Comparison of ENCODE assay signal across 8 cellular contexts in the genomic region with DNA sequence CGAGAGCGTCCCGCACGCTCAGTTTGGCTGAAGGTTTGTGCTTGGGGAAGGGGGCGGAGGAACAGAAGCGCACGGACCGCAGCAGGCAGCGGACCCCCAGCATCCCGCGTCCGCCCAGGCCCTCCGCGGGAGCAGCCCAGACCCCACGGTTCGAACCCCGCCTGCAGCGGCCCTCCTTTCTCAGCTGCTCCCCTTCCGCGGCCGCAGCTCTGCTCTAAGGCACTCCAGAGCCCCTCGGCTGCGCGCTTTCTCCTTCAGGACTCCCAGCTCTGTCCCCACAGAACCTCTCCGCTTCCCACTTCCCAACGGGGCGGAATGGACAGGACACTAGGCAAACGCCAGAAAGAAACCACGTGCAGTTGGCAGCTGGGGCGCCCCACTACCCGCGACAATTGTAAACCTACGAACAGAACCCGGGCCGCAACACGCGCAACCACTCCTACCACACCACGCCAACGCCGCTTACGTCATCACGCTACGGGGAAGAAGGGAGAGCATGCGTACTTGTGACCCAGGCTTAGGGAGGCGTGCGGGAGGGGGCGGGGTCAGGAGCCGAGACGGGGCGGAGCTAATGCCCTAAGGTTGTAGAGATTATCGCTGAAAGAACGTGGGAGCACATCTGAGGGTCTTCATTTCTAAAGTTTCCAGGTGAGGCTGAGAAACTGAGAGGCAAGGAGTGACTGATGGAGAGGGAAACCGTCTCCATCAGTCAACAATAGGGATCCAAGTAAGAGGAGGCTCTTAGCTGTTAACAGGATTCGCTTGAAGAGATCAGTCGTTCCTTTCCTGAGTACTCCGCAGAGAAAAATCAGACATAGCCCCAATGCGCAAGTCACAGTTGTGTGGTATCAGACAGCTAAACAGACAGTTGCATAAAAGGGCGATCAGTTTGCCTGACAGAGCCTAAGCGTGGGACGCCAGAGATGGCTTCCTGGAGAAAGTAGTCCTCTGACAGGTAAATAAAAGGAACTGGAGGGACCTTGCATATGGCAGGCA. TPM values are rescaled to one million over a fixed set of nuclear protein-coding genes. Genes with fewer than 3 reads are reported as not detected.
A peak's percentile ranks its signal among the peaks of the same experiment; 100 is the strongest.
DNase-seq lines count a peak whose midpoint lies in the region; ATAC-seq lines count a peak whose summit lies in the region.

A gene with protein sequence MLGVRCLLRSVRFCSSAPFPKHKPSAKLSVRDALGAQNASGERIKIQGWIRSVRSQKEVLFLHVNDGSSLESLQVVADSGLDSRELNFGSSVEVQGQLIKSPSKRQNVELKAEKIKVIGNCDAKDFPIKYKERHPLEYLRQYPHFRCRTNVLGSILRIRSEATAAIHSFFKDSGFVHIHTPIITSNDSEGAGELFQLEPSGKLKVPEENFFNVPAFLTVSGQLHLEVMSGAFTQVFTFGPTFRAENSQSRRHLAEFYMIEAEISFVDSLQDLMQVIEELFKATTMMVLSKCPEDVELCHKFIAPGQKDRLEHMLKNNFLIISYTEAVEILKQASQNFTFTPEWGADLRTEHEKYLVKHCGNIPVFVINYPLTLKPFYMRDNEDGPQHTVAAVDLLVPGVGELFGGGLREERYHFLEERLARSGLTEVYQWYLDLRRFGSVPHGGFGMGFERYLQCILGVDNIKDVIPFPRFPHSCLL (minus strand): TSS at position 479 of the 996 bp plus-strand sequence. CDS start 376 bp downstream, at position 103.

- H3K36me3 ChIP-seq in BLaER1 treated with 17β-estradiol and CSF1 and Interleukin-3, amounts not matched to agents 10 nM and 100 nM, result peaks cover 16 to 36% (median 25%) of the 10 kb centered on the region in 11 experiments; a peak in 21 of 22 replicates

- ATAC-seq in GM19351 (IDR thresholded peaks at IDR 0.05; ENCODE audit: unreplicated experiment) (peak; percentile 92), HG03521 (IDR thresholded peaks at IDR 0.05; ENCODE audit: unreplicated experiment) (peak; percentile 97), left lobe of liver (peak; percentile 97)

- H3K9me3 Mint-ChIP-seq in dendritic cell treated with granulocyte-macrophage colony-stimulating factor and Interleukin-4, amounts not matched to agents 40 ng/mL and 50 ng/mL, for 4 days, result peaks cover 12% of the 10 kb centered on the region

- no peaks in the 10 kb centered on the region for H3K27me3 ChIP-seq in BLaER1 treated with 17β-estradiol and CSF1 and Interleukin-3, amounts not matched to agents 10 nM and 100 nM

- peaks cover 40% of the 10 kb centered on the region for H3K36me3 Mint-ChIP-seq in dendritic cell treated with granulocyte-macrophage colony-stimulating factor and Interleukin-4, amounts not matched to agents 40 ng/mL and 50 ng/mL, for 4 days (ENCODE audit: low read depth)

- H3K4me3 ChIP-seq in BLaER1 treated with 17β-estradiol and CSF1 and Interleukin-3, amounts not matched to agents 10 nM and 100 nM, result peak within 1 kb of the TSS; percentile 75 to 93 (median 87)

- peak within 1 kb of the TSS; percentile 68 to 95 (median 89) for H3K27ac ChIP-seq in BLaER1 treated with 17β-estradiol and CSF1 and Interleukin-3, amounts not matched to agents 10 nM and 100 nM

- intact Hi-C loops in dendritic cell treated with granulocyte-macrophage colony-stimulating factor and Interleukin-4, amounts not matched to agents 40 ng/mL and 50 ng/mL, for 4 days (cut with micrococcal nuclease), result no loop called here

- no peaks in the 10 kb centered on the region for H3K27me3 Mint-ChIP-seq in dendritic cell treated with granulocyte-macrophage colony-stimulating factor and Interleukin-4, amounts not matched to agents 40 ng/mL and 50 ng/mL, for 4 days

- H3K9me3 ChIP-seq in BLaER1 treated with 17β-estradiol and CSF1 and Interleukin-3, amounts not matched to agents 10 nM and 100 nM (replicated peaks in 1 of 11), result peaks cover 0 to 12% (median 6%) of the 10 kb centered on the region in 11 experiments; a peak in 7 of 22 replicates

- H3K27ac Mint-ChIP-seq in dendritic cell treated with granulocyte-macrophage colony-stimulating factor and Interleukin-4, amounts not matched to agents 40 ng/mL and 50 ng/mL, for 4 days, result peak within 1 kb of the TSS; percentile 93

- H3K4me1 Mint-ChIP-seq in dendritic cell treated with granulocyte-macrophage colony-stimulating factor and Interleukin-4, amounts not matched to agents 40 ng/mL and 50 ng/mL, for 4 days (ENCODE audit: low read depth), result peaks cover 45% of the 10 kb centered on the region

- no peaks in the 10 kb centered on the region for H4K20me1 ChIP-seq in BLaER1 treated with 17β-estradiol and CSF1 and Interleukin-3, amounts not matched to agents 10 nM and 100 nM

- H3K4me1 ChIP-seq in BLaER1 treated with 17β-estradiol and CSF1 and Interleukin-3, amounts not matched to agents 10 nM and 100 nM, result peaks cover 41 to 61% (median 51%) of the 10 kb centered on the region in 10 experiments

- H3K4me3 Mint-ChIP-seq in dendritic cell treated with granulocyte-macrophage colony-stimulating factor and Interleukin-4, amounts not matched to agents 40 ng/mL and 50 ng/mL, for 4 days, result peak within 1 kb of the TSS; percentile 92

- peak; percentile 93 for DNase-seq in NCI-H748 (lab: John Stamatoyannopoulos, UW; ENCODE audit: unreplicated experiment)
- peak; percentile 98 for DNase-seq in activated CD4-positive, alpha-beta T cell treated with anti-CD3 and anti-CD28 coated beads, Interleukin-2, amount 50 U/mL, for 1 hour
- peak; percentile 98 for DNase-seq in left lobe of liver (ENCODE audit: low spot score)
- peak; percentile 98 for DNase-seq in stimulated activated CD4-positive, alpha-beta T cell treated with anti-CD3 and anti-CD28 coated beads, Interleukin-2, amount 100 ng/mL, for 4 hours (ENCODE audit: low read depth)

- peak within 1 kb of the TSS; percentile 83 to 98 (median 92) for H3K4me2 ChIP-seq in BLaER1 treated with 17β-estradiol and CSF1 and Interleukin-3, amounts not matched to agents 10 nM and 100 nM

- peak within 1 kb of the TSS; percentile 87 to 97 (median 90) for H3K9ac ChIP-seq in BLaER1 treated with 17β-estradiol and CSF1 and Interleukin-3, amounts not matched to agents 10 nM and 100 nM

RNA-seq across cellular contexts. Expression of the gene that starts here (rescaled TPM):
- 13.4 TPM for total RNA-seq in left lobe of liver

Comparison
In these comparisons a context has a peak if more than half of its experiments do, and no peak if none do; other contexts are left out.
1. Peak in every context shown above with its lines: DNase-seq, ATAC-seq, H3K4me3 ChIP-seq and H3K27ac ChIP-seq.